27 cellular contexts compared by ENCODE assay signal in the genomic region with DNA sequence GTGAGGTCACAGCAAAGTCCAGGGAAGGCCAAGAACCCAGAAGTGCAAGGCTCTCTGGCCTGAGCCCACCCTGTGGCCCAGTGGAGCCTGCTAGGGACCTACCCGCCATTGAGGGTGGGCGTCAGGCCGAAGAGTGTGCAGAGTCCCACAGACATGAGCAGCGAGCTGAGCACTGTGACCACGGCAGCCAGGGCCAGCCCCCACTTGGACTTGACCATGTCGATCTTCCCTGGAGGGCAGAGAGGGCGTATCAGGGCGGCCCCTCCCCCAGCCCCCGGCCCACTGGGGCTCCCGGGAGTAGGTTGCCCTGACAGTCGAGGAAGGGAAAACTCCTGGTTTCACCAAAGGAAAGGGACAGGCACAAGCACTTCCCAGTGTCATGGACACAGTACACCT. TPM values are rescaled to one million over a fixed set of nuclear protein-coding genes. Genes with fewer than 3 reads are reported as not detected.
A peak's percentile ranks its signal among the peaks of the same experiment; 100 is the strongest.
DNase-seq lines count a peak whose midpoint lies in the region; ATAC-seq and TF ChIP-seq lines count a peak whose summit lies in the region.
"Had no signal": no experiment of that assay in that cellular context is flagged by ENCODE, and none has a peak within 500 bp of the region (broad histone marks: within the 10 kb centered on the region; RNA-seq: fewer than 3 reads in every experiment).

No MANE protein-coding gene starts in this region.

- no peak overlapping the region for H4K8ac ChIP-seq in H9 (replicated peaks; ENCODE audit: insufficient read length, low read depth, low read length)

- no peak overlapping the region for H4K91ac ChIP-seq in H9 (ENCODE audit: insufficient read length, low read depth, low read length)

- H3K18ac ChIP-seq in H9 (ENCODE audit: insufficient read length, low read depth, low read length) = no peak overlapping the region

- H3K14ac ChIP-seq in H9 (ENCODE audit: insufficient read depth, low read length) = no peak overlapping the region

- H3K27ac ChIP-seq in H9 (ENCODE audit: insufficient read length, low read depth, low read length) = no peak overlapping the region
- H3K27ac ChIP-seq in endodermal cell (ENCODE audit: low read depth, low read length) = no peak overlapping the region
- H3K27ac ChIP-seq in osteoblast (ENCODE audit: low read depth, low read length) = no peak overlapping the region
- no peak overlapping the region for H3K27ac ChIP-seq in CD8-positive, alpha-beta T cell (ENCODE audit: low read depth, low read length)
- H3K27ac ChIP-seq: heart right ventricle, parathyroid adenoma had no signal

- H3K27me3 Mint-ChIP-seq in H9 (ENCODE audit: low read depth) (no peaks in the 10 kb centered on the region; the same call in 1 of the 2 replicates), endodermal cell (ENCODE audit: insufficient read depth) (no peaks in the 10 kb centered on the region)
- H3K27me3 Mint-ChIP-seq in CD8-positive, alpha-beta T cell (ENCODE audit: low read depth) = no peaks in the 10 kb centered on the region
- H3K27me3 Mint-ChIP-seq: stimulated activated naive CD8-positive, alpha-beta T cell treated with anti-CD3 and anti-CD28 coated beads, Interleukin-15, amount 100 ng/mL, for 72 hours had no signal

- H3K56ac ChIP-seq in H9 (ENCODE audit: insufficient read length, low read depth, low read length) = no peak overlapping the region

- H3K4me3 ChIP-seq in endodermal cell (ENCODE audit: low read length) = no peak overlapping the region
- no peak overlapping the region for H3K4me3 ChIP-seq in osteoblast (ENCODE audit: insufficient read depth, low read length)
- no peak overlapping the region for H3K4me3 ChIP-seq in CD8-positive, alpha-beta T cell (ENCODE audit: low read depth, low read length)
- H3K4me3 ChIP-seq: heart right ventricle, lung, mucosa of descending colon had no signal

- no peak overlapping the region for H2BK15ac ChIP-seq in H9 (ENCODE audit: low read depth, low read length)

- peak; percentile 3 for DNase-seq in AG20443 (ENCODE audit: low spot score)
- DNase-seq in H9 = peak; percentile 11
- peak; percentile 38 for DNase-seq in endodermal cell
- DNase-seq in osteoblast (ENCODE audit: insufficient read length, low spot score, missing footprints) = peak; percentile 48
- no peak for DNase-seq in CD8-positive, alpha-beta T cell
- DNase-seq in NCI-H1105 treated with DMSO at 0.1 percent for 48 hours (lab: John Stamatoyannopoulos, UW) = no peak
- no peak for DNase-seq in NCI-H524 treated with DMSO at 0.1 percent for 48 hours (lab: John Stamatoyannopoulos, UW)
- DNase-seq: ACHN; activated CD4-positive, alpha-beta T cell treated with anti-CD3 and anti-CD28 coated beads, Interleukin-2, amount 50 U/mL, for 48 hours; activated naive CD4-positive, alpha-beta T cell treated with anti-CD3 and anti-CD28 coated beads for 36 hours; DMS153; foreskin melanocyte; heart right ventricle; Karpas-422; kidney glomerular epithelial cell; NCI-H1436 treated with DMSO at 0.1 percent for 48 hours; NCI-H2081 treated with DMSO at 0.1 percent for 48 hours; NCI-H226; NCI-H69; nephron progenitor cell; stimulated activated CD4-positive, alpha-beta T cell treated with anti-CD3 and anti-CD28 coated beads, Interleukin-2, amount 100 ng/mL, for 24 hours; stimulated activated naive CD8-positive, alpha-beta T cell treated with anti-CD3 and anti-CD28 coated beads, Interleukin-15, amount 100 ng/mL, for 72 hours had no signal

- no peak overlapping the region for H4K5ac ChIP-seq in H9 (ENCODE audit: insufficient read length, low read depth, low read length)

- H3K4me2 ChIP-seq in H9 (ENCODE audit: insufficient read depth, insufficient read length, low read length) = no peak overlapping the region
- H3K4me2 ChIP-seq in osteoblast (ENCODE audit: insufficient read depth, low read length) = no peak overlapping the region

- H3K4me1 Mint-ChIP-seq in H9 (peaks cover 4 to 11% of the 10 kb centered on the region in 2 experiments), endodermal cell (peaks cover 11% of the 10 kb centered on the region)
- H3K4me1 Mint-ChIP-seq in CD8-positive, alpha-beta T cell (ENCODE audit: low read depth) = peaks cover 15% of the 10 kb centered on the region

- intact Hi-C loops in CD8-positive, alpha-beta T cell (cut with DNase I, micrococcal nuclease) = no loop called here

- no peak overlapping the region for H3K27ac Mint-ChIP-seq in H9
- H3K27ac Mint-ChIP-seq in endodermal cell = no peak overlapping the region
- H3K27ac Mint-ChIP-seq in CD8-positive, alpha-beta T cell = no peak overlapping the region
- H3K27ac Mint-ChIP-seq: activated naive CD4-positive, alpha-beta T cell treated with anti-CD3 and anti-CD28 coated beads for 36 hours; activated T-helper 1 cell treated with anti-CD3 and anti-CD28 coated beads, Interleukin-12 subunit alpha, Interleukin-12 subunit beta, Interleukin-2, Interleukin-4 antibody, amounts not matched to agents 30 ng/mL and 10 ng/mL and 1 ng/mL, durations not matched to agents 14 hours and 24 hours and 36 hours; nephron progenitor cell; T-helper 1 cell treated with Interleukin-12 subunit alpha and Interleukin-12 subunit beta and Interleukin-4 antibody, amounts not matched to agents 30 μg/mL and 1 μg/mL, for 36 hours had no signal

- no peak overlapping the region for H2BK120ac ChIP-seq in H9 (ENCODE audit: low read depth, low read length, poor library complexity, severe bottlenecking)

- no peak overlapping the region for H2BK5ac ChIP-seq in H9 (ENCODE audit: insufficient read length, low read length)

- peaks cover 44% of the 10 kb centered on the region for H3K36me3 ChIP-seq in endodermal cell (ENCODE audit: control insufficient read depth, insufficient read depth, low read length)
- H3K36me3 ChIP-seq in osteoblast (ENCODE audit: insufficient read depth, low read length) = peaks cover 8% of the 10 kb centered on the region
- peaks cover 7% of the 10 kb centered on the region for H3K36me3 ChIP-seq in CD8-positive, alpha-beta T cell (ENCODE audit: insufficient read depth, low read length)

- no peak overlapping the region for H3K23ac ChIP-seq in H9 (ENCODE audit: insufficient read length, low read depth, low read length)

- H2BK12ac ChIP-seq in H9 (ENCODE audit: insufficient read length, low read depth, low read length) = no peak overlapping the region

- H3K4me3 Mint-ChIP-seq in H9 (no peak overlapping the region), endodermal cell (no peak overlapping the region)
- no peak overlapping the region for H3K4me3 Mint-ChIP-seq in CD8-positive, alpha-beta T cell
- H3K4me3 Mint-ChIP-seq: activated naive CD4-positive, alpha-beta T cell treated with anti-CD3 and anti-CD28 coated beads for 36 hours; activated T-helper 1 cell treated with anti-CD3 and anti-CD28 coated beads, Interleukin-12 subunit alpha, Interleukin-12 subunit beta, Interleukin-2, Interleukin-4 antibody, amounts not matched to agents 30 ng/mL and 10 ng/mL and 1 ng/mL, durations not matched to agents 14 hours and 24 hours and 36 hours; nephron progenitor cell; stimulated activated naive CD8-positive, alpha-beta T cell treated with anti-CD3 and anti-CD28 coated beads, Interleukin-15, amount 100 ng/mL, for 72 hours; T-helper 1 cell treated with Interleukin-12 subunit alpha and Interleukin-12 subunit beta and Interleukin-4 antibody, amounts not matched to agents 30 μg/mL and 1 μg/mL, for 36 hours had no signal

- no peak overlapping the region for H2BK20ac ChIP-seq in H9 (ENCODE audit: low read depth, low read length, poor library complexity, severe bottlenecking)

- H3K9ac ChIP-seq in H9 (ENCODE audit: extremely low read depth, insufficient read length, low read length) = no peak overlapping the region
- no peak overlapping the region for H3K9ac ChIP-seq in endodermal cell (ENCODE audit: extremely low read depth, low read length, poor library complexity, severe bottlenecking)
- H3K9ac ChIP-seq: parathyroid adenoma had no signal

- TF ChIP-seq CTCF in H9 (conservative IDR thresholded peaks at IDR 0.05) (no peak), endodermal cell (conservative IDR thresholded peaks at IDR 0.05) (no peak), osteoblast (IDR thresholded peaks at IDR 0.05; ENCODE audit: extremely low read depth, low read depth, low read length) (no peak)
- TF ChIP-seq CTCF in CD8-positive, alpha-beta T cell (IDR thresholded peaks at IDR 0.05) = no peak

- H3K9me3 Mint-ChIP-seq in H9 (no peaks in the 10 kb centered on the region), endodermal cell (no peaks in the 10 kb centered on the region)
- H3K9me3 Mint-ChIP-seq in CD8-positive, alpha-beta T cell = no peaks in the 10 kb centered on the region
- H3K9me3 Mint-ChIP-seq: activated naive CD4-positive, alpha-beta T cell treated with anti-CD3 and anti-CD28 coated beads for 36 hours; activated T-helper 1 cell treated with anti-CD3 and anti-CD28 coated beads, Interleukin-12 subunit alpha, Interleukin-12 subunit beta, Interleukin-2, Interleukin-4 antibody, amounts not matched to agents 30 ng/mL and 10 ng/mL and 1 ng/mL, durations not matched to agents 14 hours and 24 hours and 36 hours; nephron progenitor cell; stimulated activated naive CD8-positive, alpha-beta T cell treated with anti-CD3 and anti-CD28 coated beads, Interleukin-15, amount 100 ng/mL, for 72 hours; T-helper 1 cell treated with Interleukin-12 subunit alpha and Interleukin-12 subunit beta and Interleukin-4 antibody, amounts not matched to agents 30 μg/mL and 1 μg/mL, for 36 hours had no signal

- CTCF ChIA-PET in CD8-positive, alpha-beta T cell (lab: Charles Lee) = interaction anchor here (3.4 kb wide), 1 partner anchor 50 kb away, joined by 8 read pairs; a partner anchor contains a TSS

- H3K79me1 ChIP-seq in H9 (ENCODE audit: insufficient read depth, low read depth, low read length, poor library complexity, severe bottlenecking) = no peaks in the 10 kb centered on the region

- no peak overlapping the region for H3T11ph ChIP-seq in H9 (ENCODE audit: low read length)

- no CpG with 5 or more reads among the region's 11 CpGs for WGBS in H9 (ENCODE audit: extremely low coverage, insufficient read length, low lambda C conversion rate)
- 90 to 93% methylated on average over 7 to 11 of the region's 11 CpGs for WGBS in endodermal cell (ENCODE audit: insufficient coverage in 1 of 2, insufficient read length in 1 of 2), 2 experiments

- no peaks in the 10 kb centered on the region for H3K23me2 ChIP-seq in H9 (ENCODE audit: insufficient read length, low read depth, low read length, poor library complexity, severe bottlenecking)

- H2AFZ ChIP-seq in H9 (ENCODE audit: low read length) = no peak overlapping the region
- H2AFZ ChIP-seq in osteoblast (ENCODE audit: low read length) = no peak overlapping the region
- H2AFZ ChIP-seq: parathyroid adenoma had no signal

- no peak for ATAC-seq in CD8-positive, alpha-beta T cell
- ATAC-seq: heart right ventricle; stimulated activated naive CD8-positive, alpha-beta T cell treated with anti-CD3 and anti-CD28 coated beads, Interleukin-15, amount 100 ng/mL, for 72 hours had no signal

- no peaks in the 10 kb centered on the region for H3K27me3 ChIP-seq in H9 (ENCODE audit: insufficient read depth, low read length)
- H3K27me3 ChIP-seq in endodermal cell (ENCODE audit: control insufficient read depth, insufficient read depth, low read length, poor library complexity, severe bottlenecking) = no peaks in the 10 kb centered on the region
- H3K27me3 ChIP-seq in osteoblast (ENCODE audit: insufficient read depth, low read length) = no peaks in the 10 kb centered on the region
- H3K27me3 ChIP-seq in CD8-positive, alpha-beta T cell (ENCODE audit: insufficient read depth, low read length) = no peaks in the 10 kb centered on the region
- H3K27me3 ChIP-seq: heart right ventricle had no signal

- POLR2A ChIA-PET in CD8-positive, alpha-beta T cell (lab: Charles Lee) = no interaction called here

- peaks cover 2% of the 10 kb centered on the region for H4K20me1 ChIP-seq in H9 (ENCODE audit: control insufficient read depth, insufficient read depth, insufficient read length)
- H4K20me1 ChIP-seq in osteoblast (ENCODE audit: insufficient read depth, low read length) = no peaks in the 10 kb centered on the region

- H3K79me2 ChIP-seq in H9 (ENCODE audit: insufficient read depth, low read length) = no peaks in the 10 kb centered on the region
- no peaks in the 10 kb centered on the region for H3K79me2 ChIP-seq in osteoblast (ENCODE audit: insufficient read depth, low read length)

- H3K4me1 ChIP-seq in H9 (ENCODE audit: insufficient read depth, low read length) = no peaks in the 10 kb centered on the region
- no peaks in the 10 kb centered on the region for H3K4me1 ChIP-seq in endodermal cell (ENCODE audit: control insufficient read depth, insufficient read depth, low read length)
- H3K4me1 ChIP-seq in osteoblast (ENCODE audit: insufficient read depth, low read length) = peaks cover 4% of the 10 kb centered on the region
- peaks cover 14% of the 10 kb centered on the region for H3K4me1 ChIP-seq in CD8-positive, alpha-beta T cell (ENCODE audit: insufficient read depth, low read length)

- H3K9me3 ChIP-seq in H9 (ENCODE audit: control insufficient read depth, low read depth, low read length) = no peaks in the 10 kb centered on the region
- H3K9me3 ChIP-seq in endodermal cell (ENCODE audit: control insufficient read depth, low read length) = no peaks in the 10 kb centered on the region
- no peaks in the 10 kb centered on the region for H3K9me3 ChIP-seq in osteoblast (ENCODE audit: low read depth, low read length)
- H3K9me3 ChIP-seq in CD8-positive, alpha-beta T cell (ENCODE audit: low read length) = no peaks in the 10 kb centered on the region
- H3K9me3 ChIP-seq: heart right ventricle, mucosa of descending colon had no signal

- H3K36me3 Mint-ChIP-seq in H9 (ENCODE audit: insufficient read depth in 1 of 3, low read depth in 3 of 3) = peaks cover 24 to 56% (median 30%) of the 10 kb centered on the region in 3 experiments
- H3K36me3 Mint-ChIP-seq in endodermal cell (ENCODE audit: low read depth) = peaks cover 39% of the 10 kb centered on the region
- H3K36me3 Mint-ChIP-seq in CD8-positive, alpha-beta T cell = peaks cover 67% of the 10 kb centered on the region

- H3K4ac ChIP-seq in H9 (ENCODE audit: low read depth, low read length) = no peak overlapping the region

- H2AK5ac ChIP-seq in H9 (ENCODE audit: insufficient read length, low read length) = no peak overlapping the region

RNA-seq across cellular contexts. Expression of a gene that starts 44.6 kb away (rescaled TPM):
- 38.0 and 42.2 TPM in 2 replicates for total RNA-seq in H9 (2021)
- total RNA-seq in endodermal cell = 10 to 100 TPM; 44.2 to 54.1 TPM
- 40.5 TPM for polyA plus RNA-seq in endodermal cell (2013, experiment 1 of 2)
- 32.4 TPM for polyA plus RNA-seq in endodermal cell (2013, experiment 2 of 2)
- 22.4 and 30.0 TPM in 2 replicates for total RNA-seq in osteoblast
- 10 to 100 TPM; 39.2 to 48.3 TPM for total RNA-seq in CD8-positive, alpha-beta T cell

RNA-seq across cellular contexts. Expression of a gene that starts 50.4 kb away (rescaled TPM):
- total RNA-seq in H9 (2021) (101 and 104 TPM in 2 replicates), endodermal cell (100 to 1,000 TPM; 103 to 105 TPM), osteoblast (70.1 and 81.4 TPM in 2 replicates)
- 75.2 TPM for polyA plus RNA-seq in endodermal cell (2013, experiment 1 of 2)
- 61.0 TPM for polyA plus RNA-seq in endodermal cell (2013, experiment 2 of 2)
- total RNA-seq in CD8-positive, alpha-beta T cell = 10 to 100 TPM; 72.8 to 76.6 TPM

Comparison
In these comparisons a context has a peak if more than half of its experiments do, and no peak if none do; other contexts are left out.
1. DNase-seq: peak in AG20443 (single experiment), H9 (single experiment), endodermal cell (single experiment) and osteoblast (single experiment); none in CD8-positive, alpha-beta T cell (0 of 7), NCI-H1105 treated with DMSO at 0.1 percent for 48 hours (single experiment) and NCI-H524 treated with DMSO at 0.1 percent for 48 hours (single experiment).